Comparison of ENCODE assay signal across 8 cellular contexts in genomic region chr18:23141022-23141999, GRCh38. TPM values are rescaled to one million over a fixed set of nuclear protein-coding genes. Genes with fewer than 3 reads are reported as not detected.
A peak's percentile ranks its signal among the peaks of the same experiment; 100 is the strongest.
DNase-seq lines count a peak whose midpoint lies in the region; ATAC-seq and TF ChIP-seq lines count a peak whose summit lies in the region.

No MANE protein-coding gene starts in this region.

- ATAC-seq in GM18520 (IDR thresholded peaks at IDR 0.05; ENCODE audit: unreplicated experiment) (no peak), HG03025 (IDR thresholded peaks at IDR 0.05; ENCODE audit: low FRiP score, unreplicated experiment) (no peak)

- H3K4me3 Mint-ChIP-seq in endodermal cell (no peak overlapping the region), HFFc6 (no peak overlapping the region)

- no peaks in the 10 kb centered on the region for H3K9me3 Mint-ChIP-seq in endodermal cell
- no peaks in the 10 kb centered on the region for H3K9me3 Mint-ChIP-seq in HFFc6

- TF ChIP-seq CTCF in endodermal cell (conservative IDR thresholded peaks at IDR 0.05) (no peak), ovary (IDR thresholded peaks at IDR 0.05) (no peak), HFFc6 (IDR thresholded peaks at IDR 0.05) (no peak)

- H3K9me3 ChIP-seq in endodermal cell (ENCODE audit: control insufficient read depth, low read length) (no peaks in the 10 kb centered on the region), ovary (no peaks in the 10 kb centered on the region)

- H3K27me3 Mint-ChIP-seq in endodermal cell (ENCODE audit: insufficient read depth) (no peaks in the 10 kb centered on the region), HFFc6 (ENCODE audit: insufficient read depth) (no peaks in the 10 kb centered on the region)

- H3K36me3 Mint-ChIP-seq in endodermal cell (ENCODE audit: low read depth): peaks cover 3% of the 10 kb centered on the region
- no peaks in the 10 kb centered on the region; the same call in 1 of the 2 replicates for H3K36me3 Mint-ChIP-seq in HFFc6 (ENCODE audit: low read depth)

- 81 to 90% methylated on average over 7 to 12 of the region's 12 CpGs for WGBS in endodermal cell (ENCODE audit: insufficient coverage in 1 of 2, insufficient read length in 1 of 2), 2 experiments
- 60 to 66% (median 65%) methylated on average over 12 of the region's 12 CpGs for WGBS in ovary, 3 donors

- H3K4me1 ChIP-seq in endodermal cell (ENCODE audit: control insufficient read depth, insufficient read depth, low read length): no peaks in the 10 kb centered on the region
- peaks cover 6% of the 10 kb centered on the region for H3K4me1 ChIP-seq in ovary (ENCODE audit: insufficient read depth)

- H3K4me1 Mint-ChIP-seq in endodermal cell: peaks cover 40% of the 10 kb centered on the region
- peaks cover 47% of the 10 kb centered on the region for H3K4me1 Mint-ChIP-seq in HFFc6 (ENCODE audit: low read depth)

- no peaks in the 10 kb centered on the region for H3K36me3 ChIP-seq in endodermal cell (ENCODE audit: control insufficient read depth, insufficient read depth, low read length)
- no peaks in the 10 kb centered on the region for H3K36me3 ChIP-seq in ovary

- H3K4me3 ChIP-seq in endodermal cell (ENCODE audit: low read length) (no peak overlapping the region), ovary (no peak overlapping the region)

- H3K9ac ChIP-seq in endodermal cell (ENCODE audit: extremely low read depth, low read length, poor library complexity, severe bottlenecking): no peak overlapping the region

- TF ChIP-seq EP300 in ovary (IDR thresholded peaks at IDR 0.05): no peak

- H3K27ac Mint-ChIP-seq in endodermal cell (no peak overlapping the region), HFFc6 (no peak overlapping the region)

- peaks cover 9% of the 10 kb centered on the region for H3K27me3 ChIP-seq in endodermal cell (ENCODE audit: control insufficient read depth, insufficient read depth, low read length, poor library complexity, severe bottlenecking)
- no peaks in the 10 kb centered on the region for H3K27me3 ChIP-seq in ovary

- DNase-seq in DMS79 (lab: John Stamatoyannopoulos, UW) (peak; percentile 66), NCI-H2029 treated with DMSO at 0.1 percent for 48 hours (lab: John Stamatoyannopoulos, UW) (peak; percentile 62), endodermal cell (no peak), ovary (peak; percentile 34 to 54 (median 46)), HFFc6 (no peak)
- DNase-seq in stimulated activated CD4-positive, alpha-beta T cell treated with anti-CD3 and anti-CD28 coated beads, Interleukin-4, amount 100 ng/mL, for 1 hour: no peak

- no peak for TF ChIP-seq POLR2A in ovary (IDR thresholded peaks at IDR 0.05)

- intact Hi-C loops in ovary (cut with DNase I): no loop called here

- H3K27ac ChIP-seq in endodermal cell (ENCODE audit: low read depth, low read length): peak overlapping the region; percentile 57
- H3K27ac ChIP-seq in ovary: no peak overlapping the region

RNA-seq across cellular contexts. Expression of gene CABLES1, which starts 6.0 kb away (rescaled TPM):
- total RNA-seq in endodermal cell (10 to 100 TPM in 1 of 2 donors, 1 to 10 TPM in 1; 9.9 to 16.7 TPM), ovary (1 to 10 TPM; 2.6 to 8.8 (median 5.3) TPM)
- polyA plus RNA-seq in endodermal cell (2013, experiment 1 of 2): 4.5 TPM
- polyA plus RNA-seq in endodermal cell (2013, experiment 2 of 2): 4.3 TPM
- 1 to 10 TPM; 4.0 to 8.9 TPM for polyA plus RNA-seq in ovary
- total RNA-seq in HFFc6 (2021; fragmentation: NEBNext Ultra II Directional; extraction: Animal tissue kit (Norgen Biotek cat#: 25700)): 1 to 10 TPM; 6.2 to 9.3 (median 8.5) TPM

Comparison
In these comparisons a context has a peak if more than half of its experiments do, and no peak if none do; other contexts are left out.
1. DNase-seq: peak in DMS79 (single experiment), NCI-H2029 treated with DMSO at 0.1 percent for 48 hours (single experiment) and ovary (5 of 5); none in endodermal cell (single experiment), HFFc6 (single experiment) and stimulated activated CD4-positive, alpha-beta T cell treated with anti-CD3 and anti-CD28 coated beads, Interleukin-4, amount 100 ng/mL, for 1 hour (single experiment).